Comparison of ENCODE assay signal across 15 cellular contexts in genomic region chr21:45081636-45082035, GRCh38. TPM values are rescaled to one million over a fixed set of nuclear protein-coding genes. Genes with fewer than 3 reads are reported as not detected.
DNase-seq lines count a peak whose midpoint lies in the region; ATAC-seq and TF ChIP-seq lines count a peak whose summit lies in the region.
"Had no signal": no experiment of that assay in that cellular context is flagged by ENCODE, and none has a peak within 500 bp of the region (broad histone marks: within the 10 kb centered on the region; RNA-seq: fewer than 3 reads in every experiment).

No MANE protein-coding gene starts in this region.

- H3K9ac ChIP-seq in muscle layer of colon (ENCODE audit: low read length) = no peak overlapping the region

- TF ChIP-seq POLR2A in uterus (IDR thresholded peaks at IDR 0.05) = no peak

- no peaks in the 10 kb centered on the region for H3K27me3 ChIP-seq in muscle layer of colon (ENCODE audit: control insufficient read depth in 1 of 2, insufficient read depth in 2 of 2, low read length in 2 of 2)
- no peaks in the 10 kb centered on the region for H3K27me3 ChIP-seq in uterus
- H3K27me3 ChIP-seq: MG63, right atrium auricular region had no signal

- H3K36me3 ChIP-seq in muscle layer of colon (ENCODE audit: insufficient read depth, low read length) (no peaks in the 10 kb centered on the region), uterus (no peaks in the 10 kb centered on the region)
- H3K36me3 ChIP-seq: MG63, neutrophil, right atrium auricular region had no signal

- no peaks in the 10 kb centered on the region for H3K27me3 Mint-ChIP-seq in stimulated activated naive CD8-positive, alpha-beta T cell treated with anti-CD3 and anti-CD28 coated beads, Interleukin-15, Interleukin-2, amounts not matched to agents 100 ng/mL and 50 ng/mL, for 24 hours
- H3K27me3 Mint-ChIP-seq in activated T-helper 17 cell treated with anti-CD3 and anti-CD28 coated beads, Interleukin-2, amount 50 U/mL, for 72 hours = no peaks in the 10 kb centered on the region

- TF ChIP-seq CTCF in uterus (IDR thresholded peaks at IDR 0.05) = no peak

- peaks cover 100% of the 10 kb centered on the region for H3K4me1 Mint-ChIP-seq in stimulated activated naive CD8-positive, alpha-beta T cell treated with anti-CD3 and anti-CD28 coated beads, Interleukin-15, Interleukin-2, amounts not matched to agents 100 ng/mL and 50 ng/mL, for 24 hours (ENCODE audit: low read depth)
- H3K4me1 Mint-ChIP-seq in activated T-helper 17 cell treated with anti-CD3 and anti-CD28 coated beads, Interleukin-2, amount 50 U/mL, for 72 hours = peaks cover 77% of the 10 kb centered on the region

- no peak for ATAC-seq in stimulated activated naive CD8-positive, alpha-beta T cell treated with anti-CD3 and anti-CD28 coated beads, Interleukin-15, Interleukin-2, amounts not matched to agents 100 U/mL and 50 U/mL, for 24 hours
- no peak for ATAC-seq in activated T-helper 17 cell treated with anti-CD3 and anti-CD28 coated beads, Interleukin-2, amount 50 U/mL, for 72 hours (replicated peaks)
- ATAC-seq in HG02610 (IDR thresholded peaks at IDR 0.05; ENCODE audit: unreplicated experiment) (no peak), GM21529 (IDR thresholded peaks at IDR 0.05; ENCODE audit: unreplicated experiment) (no peak)

- no peak for DNase-seq in stimulated activated naive CD8-positive, alpha-beta T cell treated with anti-CD3 and anti-CD28 coated beads, Interleukin-15, Interleukin-2, amounts not matched to agents 100 U/mL and 50 U/mL, for 24 hours
- DNase-seq in uterus = no peak
- no peak for DNase-seq in NCI-H1105 (lab: John Stamatoyannopoulos, UW)
- DNase-seq: AML-193, hypothalamus, MG63, NCI-H187 treated with DMSO at 0.1 percent for 48 hours, T1000 had no signal

- peak overlapping the region; percentile 89 for H3K27ac Mint-ChIP-seq in stimulated activated naive CD8-positive, alpha-beta T cell treated with anti-CD3 and anti-CD28 coated beads, Interleukin-15, Interleukin-2, amounts not matched to agents 100 ng/mL and 50 ng/mL, for 24 hours
- peak overlapping the region; percentile 79 for H3K27ac Mint-ChIP-seq in activated T-helper 17 cell treated with anti-CD3 and anti-CD28 coated beads, Interleukin-2, amount 50 U/mL, for 72 hours

- H3K9me3 Mint-ChIP-seq in stimulated activated naive CD8-positive, alpha-beta T cell treated with anti-CD3 and anti-CD28 coated beads, Interleukin-15, Interleukin-2, amounts not matched to agents 100 ng/mL and 50 ng/mL, for 24 hours = no peaks in the 10 kb centered on the region
- peaks cover 3% of the 10 kb centered on the region for H3K9me3 Mint-ChIP-seq in activated T-helper 17 cell treated with anti-CD3 and anti-CD28 coated beads, Interleukin-2, amount 50 U/mL, for 72 hours

- peak overlapping the region; percentile 40 for H3K4me3 Mint-ChIP-seq in stimulated activated naive CD8-positive, alpha-beta T cell treated with anti-CD3 and anti-CD28 coated beads, Interleukin-15, Interleukin-2, amounts not matched to agents 100 ng/mL and 50 ng/mL, for 24 hours
- peak overlapping the region; percentile 77 for H3K4me3 Mint-ChIP-seq in activated T-helper 17 cell treated with anti-CD3 and anti-CD28 coated beads, Interleukin-2, amount 50 U/mL, for 72 hours

- H3K4me1 ChIP-seq in muscle layer of colon (ENCODE audit: insufficient read depth, low read length) (peaks cover 54% of the 10 kb centered on the region), uterus (no peaks in the 10 kb centered on the region)

- H3K9me3 ChIP-seq in muscle layer of colon (ENCODE audit: low read length) (no peaks in the 10 kb centered on the region), uterus (no peaks in the 10 kb centered on the region)
- H3K9me3 ChIP-seq: MG63, neutrophil, right atrium auricular region had no signal

- no peak overlapping the region for H3K4me3 ChIP-seq in muscle layer of colon (ENCODE audit: low read depth in 1 of 2, low read length in 2 of 2)
- no peak overlapping the region for H3K4me3 ChIP-seq in uterus
- H3K4me3 ChIP-seq: MG63, right atrium auricular region had no signal

- peaks cover 65% of the 10 kb centered on the region for H3K36me3 Mint-ChIP-seq in stimulated activated naive CD8-positive, alpha-beta T cell treated with anti-CD3 and anti-CD28 coated beads, Interleukin-15, Interleukin-2, amounts not matched to agents 100 ng/mL and 50 ng/mL, for 24 hours (ENCODE audit: low read depth)
- peaks cover 9% of the 10 kb centered on the region for H3K36me3 Mint-ChIP-seq in activated T-helper 17 cell treated with anti-CD3 and anti-CD28 coated beads, Interleukin-2, amount 50 U/mL, for 72 hours (ENCODE audit: low read depth)

- intact Hi-C loops in uterus (cut with DNase I; ENCODE audit: low total_unique reads) = no loop called here

- H3K27ac ChIP-seq in muscle layer of colon (ENCODE audit: low read depth, low read length) (peak overlapping the region; percentile 50), uterus (peak overlapping the region; percentile 47 to 67)
- H3K27ac ChIP-seq: neutrophil, right atrium auricular region had no signal

RNA-seq across cellular contexts. Expression of gene ADARB1, which starts 7.3 kb away (rescaled TPM):
- total RNA-seq in activated T-helper 17 cell treated with anti-CD3 and anti-CD28 coated beads, Interleukin-2, amount 50 U/mL, for 72 hours = 10 to 100 TPM; 22.7 to 32.0 TPM
- total RNA-seq in uterus = 10 to 100 TPM; 21.8 to 69.6 (median 43.3) TPM
